Comparison of ENCODE assay signal across 2 cellular contexts in the genomic region with DNA sequence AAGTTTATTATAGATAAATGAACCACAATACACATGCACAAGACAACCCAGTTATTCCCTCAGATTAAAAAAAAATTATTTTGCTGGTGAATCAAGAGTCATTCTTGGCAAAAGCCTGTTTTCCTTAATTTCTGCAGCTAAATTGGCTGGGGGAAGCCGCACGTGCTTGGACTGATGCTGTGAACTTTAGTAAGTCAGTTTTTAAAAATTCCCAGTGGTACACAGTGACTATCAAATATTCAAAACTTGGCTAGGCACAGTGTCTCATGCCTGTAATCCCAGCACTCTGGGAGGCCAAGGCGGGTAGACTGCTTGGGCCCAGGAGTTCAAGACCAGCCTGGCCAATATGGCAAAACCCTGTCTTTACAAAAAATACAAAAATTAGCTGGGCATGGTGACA.
TF ChIP-seq lines count a peak whose summit lies in the region.

No MANE protein-coding gene starts in this region.

TF ChIP-seq in IMR-90, 13 proteins besides CTCF, POLR2A, EP300 and RAD21:
- TF ChIP-seq FOS (IDR thresholded peaks at IDR 0.05; ENCODE audit: low read depth, low read length), result no peak
- no peak for TF ChIP-seq NFE2L2 (IDR thresholded peaks at IDR 0.05; ENCODE audit: low read depth, low read length)
- no peak for TF ChIP-seq MAZ (IDR thresholded peaks at IDR 0.05; ENCODE audit: borderline replicate concordance, low read depth, low read length)
- no peak for TF ChIP-seq RFX5 (IDR thresholded peaks at IDR 0.05; ENCODE audit: low read depth, low read length)
- TF ChIP-seq MAFK (IDR thresholded peaks at IDR 0.05; ENCODE audit: low read depth, low read length), result no peak
- TF ChIP-seq SMC3 (IDR thresholded peaks at IDR 0.05; ENCODE audit: low read depth, low read length), result no peak
- TF ChIP-seq RCOR1 (IDR thresholded peaks at IDR 0.05; ENCODE audit: insufficient replicate concordance, low read length), result no peak
- no peak for TF ChIP-seq BHLHE40 (IDR thresholded peaks at IDR 0.05; ENCODE audit: low read depth, low read length)
- TF ChIP-seq, protein P1, sequence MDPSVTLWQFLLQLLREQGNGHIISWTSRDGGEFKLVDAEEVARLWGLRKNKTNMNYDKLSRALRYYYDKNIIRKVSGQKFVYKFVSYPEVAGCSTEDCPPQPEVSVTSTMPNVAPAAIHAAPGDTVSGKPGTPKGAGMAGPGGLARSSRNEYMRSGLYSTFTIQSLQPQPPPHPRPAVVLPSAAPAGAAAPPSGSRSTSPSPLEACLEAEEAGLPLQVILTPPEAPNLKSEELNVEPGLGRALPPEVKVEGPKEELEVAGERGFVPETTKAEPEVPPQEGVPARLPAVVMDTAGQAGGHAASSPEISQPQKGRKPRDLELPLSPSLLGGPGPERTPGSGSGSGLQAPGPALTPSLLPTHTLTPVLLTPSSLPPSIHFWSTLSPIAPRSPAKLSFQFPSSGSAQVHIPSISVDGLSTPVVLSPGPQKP (IDR thresholded peaks at IDR 0.05; ENCODE audit: borderline replicate concordance, low read depth, low read length), result no peak
- TF ChIP-seq MXI1 (IDR thresholded peaks at IDR 0.05; ENCODE audit: borderline replicate concordance, low read depth, low read length), result no peak
- TF ChIP-seq CEBPB (IDR thresholded peaks at IDR 0.05; ENCODE audit: low read depth, low read length), result no peak
- no peak for TF ChIP-seq CHD1 (IDR thresholded peaks at IDR 0.05; ENCODE audit: low read depth, low read length)
- TF ChIP-seq, protein P2, sequence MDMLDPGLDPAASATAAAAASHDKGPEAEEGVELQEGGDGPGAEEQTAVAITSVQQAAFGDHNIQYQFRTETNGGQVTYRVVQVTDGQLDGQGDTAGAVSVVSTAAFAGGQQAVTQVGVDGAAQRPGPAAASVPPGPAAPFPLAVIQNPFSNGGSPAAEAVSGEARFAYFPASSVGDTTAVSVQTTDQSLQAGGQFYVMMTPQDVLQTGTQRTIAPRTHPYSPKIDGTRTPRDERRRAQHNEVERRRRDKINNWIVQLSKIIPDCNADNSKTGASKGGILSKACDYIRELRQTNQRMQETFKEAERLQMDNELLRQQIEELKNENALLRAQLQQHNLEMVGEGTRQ (IDR thresholded peaks at IDR 0.05; ENCODE audit: low read depth, low read length), result no peak
TF ChIP-seq in IMR-90: peak in this region for 0.

TF ChIP-seq in endothelial cell of umbilical vein, 7 proteins besides CTCF, POLR2A, EP300 and RAD21:
- TF ChIP-seq, protein P3, sequence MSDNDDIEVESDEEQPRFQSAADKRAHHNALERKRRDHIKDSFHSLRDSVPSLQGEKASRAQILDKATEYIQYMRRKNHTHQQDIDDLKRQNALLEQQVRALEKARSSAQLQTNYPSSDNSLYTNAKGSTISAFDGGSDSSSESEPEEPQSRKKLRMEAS (IDR thresholded peaks at IDR 0.05; ENCODE audit: insufficient read depth, insufficient read length), result no peak
- TF ChIP-seq GATA2 (IDR thresholded peaks at IDR 0.05; ENCODE audit: insufficient read depth, insufficient read length, low read depth, low read length), result no peak
- no peak for TF ChIP-seq MYC (IDR thresholded peaks at IDR 0.05; ENCODE audit: low read depth, low read length)
- TF ChIP-seq JUN (IDR thresholded peaks at IDR 0.05; ENCODE audit: borderline replicate concordance, insufficient read depth, insufficient read length, low read depth), result no peak
- TF ChIP-seq FOS (IDR thresholded peaks at IDR 0.05; ENCODE audit: borderline replicate concordance, insufficient read depth, low read length), result no peak
- TF ChIP-seq EZH2 (IDR thresholded peaks at IDR 0.05; ENCODE audit: borderline replicate concordance, low read depth, low read length, severe bottlenecking), result no peak
- no peak for TF ChIP-seq POLR2AphosphoS5 (IDR thresholded peaks at IDR 0.05; ENCODE audit: insufficient read depth, low read depth, low read length)
